15 cellular contexts compared by ENCODE assay signal in genomic region chr18:55249572-55249971, GRCh38.
DNase-seq lines count a peak whose midpoint lies in the region; ATAC-seq, FAIRE-seq and TF ChIP-seq lines count a peak whose summit lies in the region.
"Had no signal": no experiment of that assay in that cellular context is flagged by ENCODE, and none has a peak within 500 bp of the region (broad histone marks: within the 10 kb centered on the region; RNA-seq: fewer than 3 reads in every experiment).

No MANE protein-coding gene starts in this region.

- H3K36me3 ChIP-seq in WERI-Rb-1 (no peaks in the 10 kb centered on the region), mesenchymal stem cell (ENCODE audit: control insufficient read depth in 1 of 2, insufficient read depth in 2 of 2, low read depth in 1 of 2, low read length in 2 of 2) (peaks cover 0 to 50% of the 10 kb centered on the region in 2 experiments)
- H3K36me3 ChIP-seq: transverse colon had no signal

- H2BK15ac ChIP-seq in mesenchymal stem cell (ENCODE audit: low read depth, poor library complexity, severe bottlenecking) = no peak overlapping the region

- H4K8ac ChIP-seq in mesenchymal stem cell (ENCODE audit: low read length) = no peak overlapping the region

- FAIRE-seq in GM18507 (lab: Jason Lieb, UNC) = peak; percentile 81
- FAIRE-seq: TTC549 had no signal

- TF ChIP-seq CTCF in astrocyte of the spinal cord (IDR thresholded peaks at IDR 0.05; ENCODE audit: low read depth, low read length) (no peak), WERI-Rb-1 (IDR thresholded peaks at IDR 0.05; ENCODE audit: low read depth, low read length) (no peak)

- H3K9ac ChIP-seq in mesenchymal stem cell (ENCODE audit: low read length) = no peak overlapping the region

- no peak overlapping the region for H3K18ac ChIP-seq in mesenchymal stem cell (ENCODE audit: low read depth in 1 of 2, low read length in 2 of 2)

- no peak overlapping the region for H2BK12ac ChIP-seq in mesenchymal stem cell (ENCODE audit: low read length in 2 of 2)

- peak; percentile 4 for ATAC-seq in GM19468 (IDR thresholded peaks at IDR 0.05; ENCODE audit: extremely low read depth, unreplicated experiment)
- ATAC-seq in HG03045 (IDR thresholded peaks at IDR 0.05; ENCODE audit: unreplicated experiment) = peak; percentile 44
- ATAC-seq: HCT116, Panc1 had no signal

- no peak overlapping the region for H4K91ac ChIP-seq in mesenchymal stem cell (ENCODE audit: low read length)

- peaks cover 2% of the 10 kb centered on the region for H3K4me1 ChIP-seq in mesenchymal stem cell (ENCODE audit: control insufficient read depth, insufficient read depth, low read depth, low read length)

- H3K27me3 ChIP-seq in WERI-Rb-1 (ENCODE audit: insufficient read depth, low read depth, severe bottlenecking) (no peaks in the 10 kb centered on the region), mesenchymal stem cell (ENCODE audit: control insufficient read depth in 1 of 2, insufficient read depth in 1 of 2, low read length in 2 of 2) (no peaks in the 10 kb centered on the region)
- H3K27me3 ChIP-seq: transverse colon had no signal

- in situ Hi-C loops in astrocyte of the spinal cord (cut with HindIII; ENCODE audit: low sequenced_read_pairs) = no loop called here

- H2AFZ ChIP-seq in mesenchymal stem cell (ENCODE audit: low read depth, low read length) = no peak overlapping the region

- no peak overlapping the region for H2BK120ac ChIP-seq in mesenchymal stem cell (ENCODE audit: low read depth, low read length)

- no peak overlapping the region for H3K14ac ChIP-seq in mesenchymal stem cell (ENCODE audit: low read length in 2 of 2)

- H3K4me3 ChIP-seq in astrocyte of the spinal cord (ENCODE audit: low read depth, low read length) = no peak overlapping the region
- no peak overlapping the region for H3K4me3 ChIP-seq in WERI-Rb-1 (ENCODE audit: low read depth, low read length)
- no peak overlapping the region for H3K4me3 ChIP-seq in mesenchymal stem cell (ENCODE audit: insufficient read depth in 1 of 2, low read depth in 1 of 2, low read length in 2 of 2)
- H3K4me3 ChIP-seq: transverse colon had no signal

- no peak overlapping the region for H3K4ac ChIP-seq in mesenchymal stem cell (ENCODE audit: low read depth in 1 of 2, low read length in 2 of 2)

- H2BK5ac ChIP-seq in mesenchymal stem cell (ENCODE audit: low read depth, low read length, poor library complexity, severe bottlenecking) = no peak overlapping the region

- H3K9me3 ChIP-seq in WERI-Rb-1 (ENCODE audit: severe bottlenecking) = no peaks in the 10 kb centered on the region
- H3K9me3 ChIP-seq in mesenchymal stem cell (ENCODE audit: control insufficient read depth, low read length) = peaks cover 6% of the 10 kb centered on the region
- H3K9me3 ChIP-seq: transverse colon had no signal

- H3K79me1 ChIP-seq in mesenchymal stem cell (replicated peaks; ENCODE audit: low read length, poor library complexity, severe bottlenecking) = no peaks in the 10 kb centered on the region

- no peak overlapping the region for H3K27ac ChIP-seq in WERI-Rb-1
- H3K27ac ChIP-seq in mesenchymal stem cell (ENCODE audit: low read length, poor library complexity, severe bottlenecking) = no peak overlapping the region
- H3K27ac ChIP-seq: C4-2B, epithelial cell of prostate, transverse colon had no signal

- over 99% methylated on average over 4 of the region's 6 CpGs for WGBS in mesenchymal stem cell

- H3K4me2 ChIP-seq in mesenchymal stem cell (ENCODE audit: low read length, poor library complexity, severe bottlenecking) = no peak overlapping the region

- no peak overlapping the region for H3K23ac ChIP-seq in mesenchymal stem cell (ENCODE audit: low read length in 2 of 2)

- H2AK5ac ChIP-seq in mesenchymal stem cell (ENCODE audit: low read length, severe bottlenecking) = no peak overlapping the region

- DNase-seq in GM18507 (ENCODE audit: extremely low spot score, insufficient read length, low read depth) (no peak), astrocyte of the spinal cord (ENCODE audit: low read depth, low spot score) (peak; percentile 43), WERI-Rb-1 (no peak), NCI-H1417 (lab: John Stamatoyannopoulos, UW) (no peak), mesenchymal stem cell (no peak), DMS79 (lab: John Stamatoyannopoulos, UW) (no peak)
- DNase-seq: NCI-H2171, transverse colon had no signal
